Comparison of ENCODE assay signal across 20 cellular contexts in the genomic region with DNA sequence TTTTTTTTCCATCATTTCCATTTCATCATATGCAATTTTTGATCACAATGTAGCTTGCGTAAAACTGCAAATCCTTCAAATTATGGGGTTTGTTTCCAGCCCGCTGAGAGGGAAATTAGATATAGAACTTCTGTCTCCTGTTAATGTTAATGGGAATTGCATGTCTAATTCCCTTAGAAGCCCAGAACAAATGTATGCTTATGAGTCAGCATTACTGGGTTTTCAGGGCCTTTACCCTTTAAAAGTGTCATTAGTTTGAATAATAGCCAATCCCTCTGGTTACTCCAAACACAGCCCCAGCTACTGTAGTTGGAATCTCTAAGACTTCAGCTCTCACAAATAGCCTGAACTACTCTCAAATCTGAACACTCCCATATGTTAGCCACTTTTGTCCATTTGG.
"Had no signal": no experiment of that assay in that cellular context is flagged by ENCODE, and none has a peak within 500 bp of the region (broad histone marks: within the 10 kb centered on the region; RNA-seq: fewer than 3 reads in every experiment).

No MANE protein-coding gene starts in this region.

- H3K27me3 Mint-ChIP-seq: activated CD4-positive, alpha-beta T cell treated with anti-CD3 and anti-CD28 coated beads for 36 hours; activated CD8-positive, alpha-beta T cell treated with anti-CD3 and anti-CD28 coated beads for 36 hours; activated naive CD4-positive, alpha-beta T cell treated with anti-CD3 and anti-CD28 coated beads, Interleukin-2, amount 50 U/mL, for 24 hours; central memory CD8-positive, alpha-beta T cell; naive thymus-derived CD4-positive, alpha-beta T cell had no signal

- H3K27ac ChIP-seq: adrenal gland, brain microvascular endothelial cell, foreskin keratinocyte, neutrophil, parathyroid adenoma, thyroid gland, WERI-Rb-1 had no signal

- H3K36me3 Mint-ChIP-seq: activated naive CD4-positive, alpha-beta T cell treated with anti-CD3 and anti-CD28 coated beads, Interleukin-2, amount 50 U/mL, for 24 hours; naive thymus-derived CD4-positive, alpha-beta T cell; stimulated activated effector memory CD8-positive, alpha-beta T cell treated with anti-CD3 and anti-CD28 coated beads, Interleukin-12 subunit alpha, Interleukin-12 subunit beta, amount 100 ng/mL, for 72 hours had no signal

- DNase-seq: activated CD4-positive, alpha-beta T cell treated with anti-CD3 and anti-CD28 coated beads for 36 hours; activated CD8-positive, alpha-beta T cell treated with anti-CD3 and anti-CD28 coated beads for 36 hours; activated effector memory CD4-positive, alpha-beta T cell treated with Interleukin-2 at 50 U/mL for 16 hours; activated T-cell treated with anti-CD3 and anti-CD28 coated beads, Interleukin-2, amount 50 U/mL, for 4 hours; adrenal gland; brain microvascular endothelial cell; cortex of kidney; effector CD8-positive, alpha-beta T cell; foreskin keratinocyte; head of caudate nucleus; left cardiac atrium; naive thymus-derived CD4-positive, alpha-beta T cell; thyroid gland; WERI-Rb-1 had no signal

- H3K4me3 Mint-ChIP-seq: activated CD4-positive, alpha-beta T cell treated with anti-CD3 and anti-CD28 coated beads for 36 hours; activated CD8-positive, alpha-beta T cell treated with anti-CD3 and anti-CD28 coated beads for 36 hours; activated naive CD4-positive, alpha-beta T cell treated with anti-CD3 and anti-CD28 coated beads, Interleukin-2, amount 50 U/mL, for 24 hours; activated T-cell treated with anti-CD3 and anti-CD28 coated beads, Interleukin-2, amount 50 U/mL, for 4 hours; central memory CD8-positive, alpha-beta T cell; naive thymus-derived CD4-positive, alpha-beta T cell; stimulated activated effector memory CD8-positive, alpha-beta T cell treated with anti-CD3 and anti-CD28 coated beads, Interleukin-12 subunit alpha, Interleukin-12 subunit beta, amount 100 ng/mL, for 72 hours had no signal

- H3K4me1 Mint-ChIP-seq: activated CD4-positive, alpha-beta T cell treated with anti-CD3 and anti-CD28 coated beads for 36 hours; activated naive CD4-positive, alpha-beta T cell treated with anti-CD3 and anti-CD28 coated beads, Interleukin-2, amount 50 U/mL, for 24 hours; central memory CD8-positive, alpha-beta T cell; naive thymus-derived CD4-positive, alpha-beta T cell; stimulated activated effector memory CD8-positive, alpha-beta T cell treated with anti-CD3 and anti-CD28 coated beads, Interleukin-12 subunit alpha, Interleukin-12 subunit beta, amount 100 ng/mL, for 72 hours had no signal

- H3K9ac ChIP-seq: parathyroid adenoma had no signal

- H3K36me3 ChIP-seq: adrenal gland, brain microvascular endothelial cell, neutrophil, thyroid gland, WERI-Rb-1 had no signal

- H3K9me3 ChIP-seq: adrenal gland, neutrophil, thyroid gland had no signal

- H3K27me3 ChIP-seq: adrenal gland, brain microvascular endothelial cell, foreskin keratinocyte, neutrophil, thyroid gland had no signal

- H3K9me3 Mint-ChIP-seq: activated CD8-positive, alpha-beta T cell treated with anti-CD3 and anti-CD28 coated beads for 36 hours; activated T-cell treated with anti-CD3 and anti-CD28 coated beads, Interleukin-2, amount 50 U/mL, for 4 hours had no signal

- H3K27ac Mint-ChIP-seq: activated CD4-positive, alpha-beta T cell treated with anti-CD3 and anti-CD28 coated beads for 36 hours; activated CD8-positive, alpha-beta T cell treated with anti-CD3 and anti-CD28 coated beads for 36 hours; activated naive CD4-positive, alpha-beta T cell treated with anti-CD3 and anti-CD28 coated beads, Interleukin-2, amount 50 U/mL, for 24 hours; naive thymus-derived CD4-positive, alpha-beta T cell; stimulated activated effector memory CD8-positive, alpha-beta T cell treated with anti-CD3 and anti-CD28 coated beads, Interleukin-12 subunit alpha, Interleukin-12 subunit beta, amount 100 ng/mL, for 72 hours had no signal

- H3K4me3 ChIP-seq: adrenal gland, lung, thyroid gland had no signal

- ATAC-seq: activated CD4-positive, alpha-beta T cell treated with anti-CD3 and anti-CD28 coated beads for 36 hours; activated CD8-positive, alpha-beta T cell treated with anti-CD3 and anti-CD28 coated beads for 36 hours; activated T-cell treated with anti-CD3 and anti-CD28 coated beads, Interleukin-2, amount 50 U/mL, for 4 hours; foreskin keratinocyte; left cardiac atrium; naive thymus-derived CD4-positive, alpha-beta T cell; stimulated activated effector memory CD8-positive, alpha-beta T cell treated with anti-CD3 and anti-CD28 coated beads, Interleukin-12 subunit alpha, Interleukin-12 subunit beta, amount 100 ng/mL, for 72 hours had no signal

- H3K4me1 ChIP-seq: adrenal gland, foreskin keratinocyte, parathyroid adenoma, thyroid gland had no signal
